In the genomic region with DNA sequence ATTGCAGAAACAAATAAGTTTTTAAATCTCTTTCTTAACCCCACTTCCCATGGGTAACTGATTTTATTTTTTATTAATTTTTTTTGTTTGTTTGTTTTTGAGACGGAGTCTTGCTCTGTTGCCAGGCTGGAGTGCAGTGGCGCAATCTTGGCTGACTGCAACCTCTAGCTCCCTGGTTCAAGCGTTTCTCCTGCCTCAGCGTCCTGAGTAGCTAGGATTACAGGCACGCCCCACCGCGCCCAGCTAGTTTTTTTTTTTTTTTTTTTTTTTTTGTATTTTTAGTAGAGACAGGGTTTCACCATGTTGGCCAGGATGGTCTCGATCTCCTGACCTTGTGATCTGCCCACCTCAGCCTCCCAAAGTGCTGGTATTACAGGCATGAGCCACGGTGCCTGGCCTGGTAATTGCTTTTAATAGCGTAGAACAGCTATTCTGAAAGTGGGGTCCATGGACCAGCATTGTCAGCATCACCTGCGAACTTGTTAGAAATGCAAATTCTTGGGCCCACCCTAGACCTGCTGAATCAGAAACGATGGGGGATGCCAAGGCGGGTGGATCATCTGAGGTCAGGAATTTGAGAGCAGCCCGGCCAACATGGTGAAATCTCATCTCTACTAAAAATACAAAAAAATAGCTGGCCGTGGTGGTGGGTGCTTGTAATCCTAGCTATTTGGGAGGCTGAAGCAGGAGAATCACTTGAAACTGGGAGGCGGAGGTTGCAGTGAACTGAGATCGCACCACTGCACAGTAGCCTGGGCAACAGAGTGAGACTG, we compare ENCODE assay signal across 4 cellular contexts. TPM values are rescaled to one million over a fixed set of nuclear protein-coding genes. Genes with fewer than 3 reads are reported as not detected.
"Had no signal": no experiment of that assay in that cellular context is flagged by ENCODE, and none has a peak within 500 bp of the region (broad histone marks: within the 10 kb centered on the region; RNA-seq: fewer than 3 reads in every experiment).

No MANE protein-coding gene starts in this region.

RNA-seq across cellular contexts. Expression of a gene that starts 40.5 kb away (rescaled TPM):
- total RNA-seq: activated CD4-positive, alpha-beta memory T cell treated with anti-CD3 and anti-CD28 coated beads for 36 hours; activated T-cell treated with anti-CD3 and anti-CD28 coated beads, Interleukin-2, amount 50 U/mL, for 4 hours; fibroblast of lung; T-cell had no signal
- polyA plus RNA-seq: fibroblast of lung had no signal
